Comparison of ENCODE assay signal across 20 cellular contexts in genomic region chr10:73584737-73585136, GRCh38. TPM values are rescaled to one million over a fixed set of nuclear protein-coding genes. Genes with fewer than 3 reads are reported as not detected.
DNase-seq lines count a peak whose midpoint lies in the region; ATAC-seq and TF ChIP-seq lines count a peak whose summit lies in the region.
"Had no signal": no experiment of that assay in that cellular context is flagged by ENCODE, and none has a peak within 500 bp of the region (broad histone marks: within the 10 kb centered on the region; RNA-seq: fewer than 3 reads in every experiment).

No MANE protein-coding gene starts in this region.

- CTCF ChIA-PET in BJ (lab: Yijun Ruan, JAX), result interaction anchor here (1.1 to 1.3 kb wide), 2 partner anchors 18 to 55 kb away, joined by 3 to 4 read pairs; no protein-coding TSS in a partner anchor

- H3K4me1 Mint-ChIP-seq in HFFc6 (ENCODE audit: low read depth) (peaks cover 55% of the 10 kb centered on the region), chondrocyte (ENCODE audit: low read depth) (peaks cover 20% of the 10 kb centered on the region)

- ATAC-seq in lower lobe of right lung (no peak), mucosa of descending colon (no peak)

- POLR2A ChIA-PET in BJ (lab: Charles Lee), result no interaction called here

- H3K27me3 Mint-ChIP-seq in HFFc6 (ENCODE audit: insufficient read depth), result no peaks in the 10 kb centered on the region
- no peaks in the 10 kb centered on the region for H3K27me3 Mint-ChIP-seq in chondrocyte (ENCODE audit: low read depth)

- TF ChIP-seq CTCF in BJ (IDR thresholded peaks at IDR 0.05; ENCODE audit: insufficient read depth, low read depth, low read length) (no peak), HFFc6 (IDR thresholded peaks at IDR 0.05) (no peak), lower lobe of right lung (IDR thresholded peaks at IDR 0.05) (no peak), chondrocyte (IDR thresholded peaks at IDR 0.05) (no peak), mucosa of descending colon (IDR thresholded peaks at IDR 0.05) (no peak)

- H3K27me3 ChIP-seq in BJ (ENCODE audit: control insufficient read depth, insufficient read depth, low read length), result no peaks in the 10 kb centered on the region
- no peaks in the 10 kb centered on the region for H3K27me3 ChIP-seq in lower lobe of right lung (ENCODE audit: low read depth)
- H3K27me3 ChIP-seq: transverse colon had no signal

- peak overlapping the region; percentile 71 for H3K27ac ChIP-seq in lower lobe of right lung
- H3K27ac ChIP-seq: parathyroid adenoma had no signal

- no peak overlapping the region; the same call in 1 of the 2 replicates for H3K27ac Mint-ChIP-seq in HFFc6
- H3K27ac Mint-ChIP-seq in chondrocyte (ENCODE audit: unreplicated experiment), result no peak overlapping the region

- H3K9me3 ChIP-seq in lower lobe of right lung (no peaks in the 10 kb centered on the region), mucosa of descending colon (no peaks in the 10 kb centered on the region)
- H3K9me3 ChIP-seq: transverse colon had no signal

- H3K4me1 ChIP-seq in lower lobe of right lung, result peaks cover 29% of the 10 kb centered on the region
- peaks cover 23% of the 10 kb centered on the region for H3K4me1 ChIP-seq in mucosa of descending colon (ENCODE audit: low read depth)

- H3K4me3 ChIP-seq in BJ (ENCODE audit: low read depth, low read length), result no peak overlapping the region
- no peak overlapping the region for H3K4me3 ChIP-seq in lower lobe of right lung
- H3K4me3 ChIP-seq in mucosa of descending colon, result no peak overlapping the region
- H3K4me3 ChIP-seq: transverse colon had no signal

- H3K9me3 Mint-ChIP-seq in HFFc6 (peaks cover 10% of the 10 kb centered on the region), chondrocyte (ENCODE audit: low read depth) (peaks cover 3% of the 10 kb centered on the region)

- no peaks in the 10 kb centered on the region for H3K36me3 ChIP-seq in BJ (ENCODE audit: control insufficient read depth, insufficient read depth, low read length)
- H3K36me3 ChIP-seq in lower lobe of right lung, result no peaks in the 10 kb centered on the region
- H3K36me3 ChIP-seq in mucosa of descending colon (ENCODE audit: low read depth), result no peaks in the 10 kb centered on the region
- H3K36me3 ChIP-seq: transverse colon had no signal

- DNase-seq in BJ (ENCODE audit: low read depth) (peak; percentile 46), HFFc6 (no peak), amniotic epithelial cell (ENCODE audit: low read depth) (peak; percentile 61), lower lobe of right lung (no peak), chondrocyte (ENCODE audit: low spot score) (no peak), NCI-H2029 (lab: John Stamatoyannopoulos, UW) (no peak), mucosa of descending colon (no peak)
- no peak for DNase-seq in stimulated activated CD4-positive, alpha-beta T cell treated with anti-CD3 and anti-CD28 coated beads, Interleukin-4, amount 100 ng/mL, for 1 hour
- DNase-seq: activated CD4-positive, alpha-beta T cell treated with anti-CD3 and anti-CD28 coated beads for 4 hours; activated T-cell treated with anti-CD3 and anti-CD28 coated beads, Interleukin-2, amount 50 U/mL, for 48 hours; AML-193; amygdala; DMS79; midbrain; NCI-H1436 treated with DMSO at 0.1 percent for 48 hours; NCI-H526; stimulated activated CD4-positive, alpha-beta T cell treated with anti-CD3 and anti-CD28 coated beads, Interleukin-15, amount 100 ng/mL, for 24 hours; T-helper 2 cell; transverse colon had no signal

- intact Hi-C loops in lower lobe of right lung (cut with DNase I) (no loop called here), mucosa of descending colon (cut with DNase I, micrococcal nuclease) (no loop called here)

- H3K36me3 Mint-ChIP-seq in HFFc6 (ENCODE audit: low read depth) (peaks cover 19% of the 10 kb centered on the region), chondrocyte (ENCODE audit: low read depth) (no peaks in the 10 kb centered on the region)

- H3K4me3 Mint-ChIP-seq in HFFc6, result peak overlapping the region; percentile 34
- no peak overlapping the region for H3K4me3 Mint-ChIP-seq in chondrocyte (ENCODE audit: unreplicated experiment)

RNA-seq across cellular contexts. Expression of gene USP54, which starts 6.4 kb away (rescaled TPM):
- 13.7 and 13.9 TPM in 2 replicates for polyA plus RNA-seq in BJ (2011; rRNA removed)
- polyA minus RNA-seq in BJ (2011; rRNA and poly(A)+ RNA removed), result 14.9 and 17.2 TPM in 2 replicates
- total RNA-seq in HFFc6 (2021; fragmentation: NEBNext Ultra II Directional; extraction: Animal tissue kit (Norgen Biotek cat#: 25700)), result 10 to 100 TPM in 5 of 6 experiments, 1 to 10 TPM in 1; 9.1 to 12.9 (median 10.7) TPM
- total RNA-seq in lower lobe of right lung (97.4 TPM), chondrocyte (5.8 to 11.6 TPM (median 6.5 TPM) in 3 replicates), mucosa of descending colon (100 to 1,000 TPM in 2 of 3 donors, 10 to 100 TPM in 1; 97.0 to 149 (median 109) TPM)

RNA-seq across cellular contexts. Expression of gene MYOZ1, which starts 56.5 kb away (rescaled TPM):
- 8.3 and 9.6 TPM in 2 replicates for polyA plus RNA-seq in BJ (2011; rRNA removed)
- polyA minus RNA-seq in BJ (2011; rRNA and poly(A)+ RNA removed), result 3.2 and 4.5 TPM in 2 replicates
- total RNA-seq in HFFc6 (2021; fragmentation: NEBNext Ultra II Directional; extraction: Animal tissue kit (Norgen Biotek cat#: 25700)), result 1 to 10 TPM in 3 of 6 experiments, under 1 TPM in 3; 0.41 to 2.5 (median 0.90) TPM
- total RNA-seq in lower lobe of right lung (2.9 TPM), chondrocyte (4.2 to 18.4 TPM (median 5.2 TPM) in 3 replicates), mucosa of descending colon (not detected)

Comparison
In these comparisons a context has a peak if more than half of its experiments do, and no peak if none do; other contexts are left out.
1. DNase-seq: peak in BJ (single experiment) and amniotic epithelial cell (single experiment); none in HFFc6 (single experiment), lower lobe of right lung (single experiment), chondrocyte (single experiment), stimulated activated CD4-positive, alpha-beta T cell treated with anti-CD3 and anti-CD28 coated beads, Interleukin-4, amount 100 ng/mL, for 1 hour (single experiment), NCI-H2029 (single experiment) and mucosa of descending colon (0 of 3).